6 cellular contexts compared by ENCODE assay signal in genomic region chr1:153968000-153968363, GRCh38. TPM values are rescaled to one million over a fixed set of nuclear protein-coding genes. Genes with fewer than 3 reads are reported as not detected.
DNase-seq lines count a peak whose midpoint lies in the region; ATAC-seq and TF ChIP-seq lines count a peak whose summit lies in the region.

No MANE protein-coding gene starts in this region.

- CTCF ChIA-PET in GM10248 (lab: Yijun Ruan, JAX) = interaction anchor here (0.9 to 4.6 kb wide), 13 partner anchors 9 to 291 kb away, joined by 3 to 30 read pairs (median 5); partner anchors contain the start of genes CRTC2, DENND4B, JTB and RAB13

- H3K27me3 Mint-ChIP-seq in neural progenitor cell (ENCODE audit: insufficient read depth, low read depth) = no peaks in the 10 kb centered on the region

- no peaks in the 10 kb centered on the region for H4K20me1 ChIP-seq in neural progenitor cell (ENCODE audit: low read depth)

- peak overlapping the region; percentile 96 for H3K4me3 Mint-ChIP-seq in neural progenitor cell

- peak overlapping the region; percentile 98 for H3K4me2 ChIP-seq in neural progenitor cell

- no peak for DNase-seq in NB4 (ENCODE audit: low read depth)
- DNase-seq in brain microvascular endothelial cell = no peak
- no peak for DNase-seq in neural progenitor cell (ENCODE audit: low spot score)
- no peak for DNase-seq in GM10248 (ENCODE audit: extremely low spot score)
- DNase-seq in hippocampal formation (lab: John Stamatoyannopoulos, UW) = no peak

- TF ChIP-seq CTCF in NB4 (IDR thresholded peaks at IDR 0.05; ENCODE audit: low read depth, low read length) (no peak), brain microvascular endothelial cell (IDR thresholded peaks at IDR 0.05; ENCODE audit: low read depth, low read length, missing control alignments) (no peak), neural progenitor cell (IDR thresholded peaks at IDR 0.05) (no peak), GM10248 (IDR thresholded peaks at IDR 0.05; ENCODE audit: control extremely low read depth, extremely low read depth, low read depth, missing control alignments) (no peak)

- peaks cover 46% of the 10 kb centered on the region for H3K79me2 ChIP-seq in neural progenitor cell (ENCODE audit: low read depth)

- H3F3A ChIP-seq in neural progenitor cell (ENCODE audit: low read depth) = peaks cover 48% of the 10 kb centered on the region

- H3K9me3 ChIP-seq in neural progenitor cell (ENCODE audit: low read depth) = no peaks in the 10 kb centered on the region

- POLR2A ChIA-PET in GM10248 (lab: Yijun Ruan, JAX) = interaction anchor here (0.5 to 4.2 kb wide), 8 partner anchors 9 to 304 kb away, joined by 3 to 31 read pairs (median 4); partner anchors contain the start of genes CRTC2, JTB and RPS27

- peaks cover 15% of the 10 kb centered on the region for H3K36me3 Mint-ChIP-seq in neural progenitor cell

- H3K27ac ChIP-seq in brain microvascular endothelial cell (no peak overlapping the region), neural progenitor cell (peak overlapping the region; percentile 76)

- peak overlapping the region; percentile 94 for H3K4me3 ChIP-seq in NB4 (ENCODE audit: low read depth, low read length)
- peak overlapping the region; percentile 56 for H3K4me3 ChIP-seq in brain microvascular endothelial cell (ENCODE audit: low read depth, low read length)
- peak overlapping the region; percentile 64 for H3K4me3 ChIP-seq in neural progenitor cell

- no peaks in the 10 kb centered on the region for H3K9me3 Mint-ChIP-seq in neural progenitor cell

- H3K27me3 ChIP-seq in brain microvascular endothelial cell (replicated peaks) (no peaks in the 10 kb centered on the region), neural progenitor cell (no peaks in the 10 kb centered on the region)

- H3K27ac Mint-ChIP-seq in neural progenitor cell = peak overlapping the region; percentile 99

- peak overlapping the region; percentile 8 for H2AFZ ChIP-seq in neural progenitor cell (replicated peaks)

- no peak for TF ChIP-seq POLR2A in NB4 (IDR thresholded peaks at IDR 0.05; ENCODE audit: extremely low read depth, insufficient read length)

- no peak for ATAC-seq in GM18861 (IDR thresholded peaks at IDR 0.05; ENCODE audit: unreplicated experiment)

- peak overlapping the region; percentile 31 for H3K9ac ChIP-seq in neural progenitor cell

- no peaks in the 10 kb centered on the region for H3K36me3 ChIP-seq in brain microvascular endothelial cell (replicated peaks)
- H3K36me3 ChIP-seq in neural progenitor cell = no peaks in the 10 kb centered on the region

- in situ Hi-C loops in brain microvascular endothelial cell (cut with HindIII; ENCODE audit: low pct_ligation_motif_present, low sequenced_read_pairs) = no loop called here

- peaks cover 24% of the 10 kb centered on the region for H3K4me1 ChIP-seq in neural progenitor cell

- H3K4me1 Mint-ChIP-seq in neural progenitor cell = peaks cover 49% of the 10 kb centered on the region

RNA-seq across cellular contexts. Expression of gene CREB3L4, which starts 0.3 kb away (rescaled TPM):
- 33.8 and 39.7 TPM in 2 replicates for total RNA-seq in neural progenitor cell (ENCODE audit: low replicate concordance)

RNA-seq across cellular contexts. Expression of gene SLC39A1, which starts 4.6 kb away (rescaled TPM):
- total RNA-seq in neural progenitor cell (ENCODE audit: low replicate concordance) = 73.2 and 131 TPM in 2 replicates

RNA-seq across cellular contexts. Expression of gene JTB, which starts 9.5 kb away (rescaled TPM):
- total RNA-seq in neural progenitor cell (ENCODE audit: low replicate concordance) = 47.7 and 94.7 TPM in 2 replicates

RNA-seq across cellular contexts. Expression of gene CRTC2, which starts 9.6 kb away (rescaled TPM):
- 6.7 and 14.2 TPM in 2 replicates for total RNA-seq in neural progenitor cell (ENCODE audit: low replicate concordance)

RNA-seq across cellular contexts. Expression of gene RAB13, which starts 18.2 kb away (rescaled TPM):
- 14.3 and 15.1 TPM in 2 replicates for total RNA-seq in neural progenitor cell (ENCODE audit: low replicate concordance)
